1 cellular context compared by ENCODE assay signal in the genomic region with DNA sequence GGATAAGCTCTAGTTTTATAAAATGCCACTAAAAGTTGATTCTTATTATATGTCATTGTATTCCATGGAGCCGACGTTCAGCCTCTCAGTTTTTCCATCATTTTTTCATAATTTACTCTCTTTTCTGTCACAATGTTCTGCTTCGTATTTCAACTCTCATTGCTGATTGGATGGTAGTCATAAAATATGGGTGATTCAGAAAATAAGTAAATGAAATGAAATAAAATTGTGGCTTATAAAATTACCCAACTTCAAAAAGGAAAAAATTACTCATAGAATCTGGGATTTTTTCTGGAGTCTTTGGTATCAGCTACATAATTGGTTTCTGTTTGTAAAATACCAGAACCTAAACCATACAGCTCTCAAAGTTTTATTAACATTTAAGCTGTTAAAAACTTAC.
TF ChIP-seq lines count a peak whose summit lies in the region.

No MANE protein-coding gene starts in this region.

TF ChIP-seq in SK-N-SH, 30 proteins besides CTCF, POLR2A, EP300 and RAD21 (continued from another document):
- TF ChIP-seq, protein P1, sequence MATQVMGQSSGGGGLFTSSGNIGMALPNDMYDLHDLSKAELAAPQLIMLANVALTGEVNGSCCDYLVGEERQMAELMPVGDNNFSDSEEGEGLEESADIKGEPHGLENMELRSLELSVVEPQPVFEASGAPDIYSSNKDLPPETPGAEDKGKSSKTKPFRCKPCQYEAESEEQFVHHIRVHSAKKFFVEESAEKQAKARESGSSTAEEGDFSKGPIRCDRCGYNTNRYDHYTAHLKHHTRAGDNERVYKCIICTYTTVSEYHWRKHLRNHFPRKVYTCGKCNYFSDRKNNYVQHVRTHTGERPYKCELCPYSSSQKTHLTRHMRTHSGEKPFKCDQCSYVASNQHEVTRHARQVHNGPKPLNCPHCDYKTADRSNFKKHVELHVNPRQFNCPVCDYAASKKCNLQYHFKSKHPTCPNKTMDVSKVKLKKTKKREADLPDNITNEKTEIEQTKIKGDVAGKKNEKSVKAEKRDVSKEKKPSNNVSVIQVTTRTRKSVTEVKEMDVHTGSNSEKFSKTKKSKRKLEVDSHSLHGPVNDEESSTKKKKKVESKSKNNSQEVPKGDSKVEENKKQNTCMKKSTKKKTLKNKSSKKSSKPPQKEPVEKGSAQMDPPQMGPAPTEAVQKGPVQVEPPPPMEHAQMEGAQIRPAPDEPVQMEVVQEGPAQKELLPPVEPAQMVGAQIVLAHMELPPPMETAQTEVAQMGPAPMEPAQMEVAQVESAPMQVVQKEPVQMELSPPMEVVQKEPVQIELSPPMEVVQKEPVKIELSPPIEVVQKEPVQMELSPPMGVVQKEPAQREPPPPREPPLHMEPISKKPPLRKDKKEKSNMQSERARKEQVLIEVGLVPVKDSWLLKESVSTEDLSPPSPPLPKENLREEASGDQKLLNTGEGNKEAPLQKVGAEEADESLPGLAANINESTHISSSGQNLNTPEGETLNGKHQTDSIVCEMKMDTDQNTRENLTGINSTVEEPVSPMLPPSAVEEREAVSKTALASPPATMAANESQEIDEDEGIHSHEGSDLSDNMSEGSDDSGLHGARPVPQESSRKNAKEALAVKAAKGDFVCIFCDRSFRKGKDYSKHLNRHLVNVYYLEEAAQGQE (IDR thresholded peaks at IDR 0.05; ENCODE audit: low read depth, low read length), result no peak
- no peak for TF ChIP-seq FOXM1 (IDR thresholded peaks at IDR 0.05; ENCODE audit: low read depth)
- TF ChIP-seq, protein P2, sequence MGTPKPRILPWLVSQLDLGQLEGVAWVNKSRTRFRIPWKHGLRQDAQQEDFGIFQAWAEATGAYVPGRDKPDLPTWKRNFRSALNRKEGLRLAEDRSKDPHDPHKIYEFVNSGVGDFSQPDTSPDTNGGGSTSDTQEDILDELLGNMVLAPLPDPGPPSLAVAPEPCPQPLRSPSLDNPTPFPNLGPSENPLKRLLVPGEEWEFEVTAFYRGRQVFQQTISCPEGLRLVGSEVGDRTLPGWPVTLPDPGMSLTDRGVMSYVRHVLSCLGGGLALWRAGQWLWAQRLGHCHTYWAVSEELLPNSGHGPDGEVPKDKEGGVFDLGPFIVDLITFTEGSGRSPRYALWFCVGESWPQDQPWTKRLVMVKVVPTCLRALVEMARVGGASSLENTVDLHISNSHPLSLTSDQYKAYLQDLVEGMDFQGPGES (IDR thresholded peaks at IDR 0.05; ENCODE audit: low read depth, low read length), result no peak
